Comparison of ENCODE assay signal across 8 cellular contexts in genomic region chr12:77324763-77325468, GRCh38.
DNase-seq lines count a peak whose midpoint lies in the region; ATAC-seq and TF ChIP-seq lines count a peak whose summit lies in the region.

No MANE protein-coding gene starts in this region.

- no peak for TF ChIP-seq EP300 in stomach (IDR thresholded peaks at IDR 0.05)

- TF ChIP-seq CTCF in GM12874 (IDR thresholded peaks at IDR 0.05; ENCODE audit: insufficient read depth, low read depth, low read length) (peak; percentile 54), epithelial cell of proximal tubule (conservative IDR thresholded peaks at IDR 0.05; ENCODE audit: low read depth, low read length) (peak; percentile 45), stomach (IDR thresholded peaks at IDR 0.05) (peak in 4 of 7 experiments; percentile 10 to 43 (median 25))

- 0 to 1% methylated on average over 35 to 41 of the region's 64 CpGs for WGBS in mesodermal cell (ENCODE audit: insufficient coverage in 2 of 2), 2 experiments
- 1% methylated on average over 34 to 64 of the region's 64 CpGs for WGBS in stomach, 5 donors

- TF ChIP-seq POLR2A in stomach (IDR thresholded peaks at IDR 0.05), result no peak

- H3K36me3 ChIP-seq in ACC112 (ENCODE audit: insufficient read depth, low read length), result no peaks in the 10 kb centered on the region
- no peaks in the 10 kb centered on the region for H3K36me3 ChIP-seq in mesodermal cell (ENCODE audit: control insufficient read depth, insufficient read depth, low read length)
- H3K36me3 ChIP-seq in stomach, result no peaks in the 10 kb centered on the region

- peak; percentile 56 for DNase-seq in NCI-H1092 treated with DMSO at 0.1 percent for 48 hours (lab: John Stamatoyannopoulos, UW)
- DNase-seq in T1000 (lab: John Stamatoyannopoulos, UW), result peak; percentile 24
- DNase-seq in epithelial cell of proximal tubule (ENCODE audit: low read depth), result no peak
- peak; percentile 79 for DNase-seq in stomach

- H3K4me1 ChIP-seq in ACC112 (ENCODE audit: control insufficient read depth, insufficient read depth, low read length, unreplicated experiment) (peaks cover 4% of the 10 kb centered on the region), mesodermal cell (ENCODE audit: control insufficient read depth, insufficient read depth, low read length, poor library complexity, severe bottlenecking) (no peaks in the 10 kb centered on the region), stomach (peaks cover 4 to 19% (median 18%) of the 10 kb centered on the region in 4 donors)

- peak; percentile 96 for ATAC-seq in HG02642 (IDR thresholded peaks at IDR 0.05; ENCODE audit: poor library complexity, unreplicated experiment)

- H3K4me3 ChIP-seq in ACC112 (ENCODE audit: low read depth, low read length) (peak overlapping the region; percentile 81), epithelial cell of proximal tubule (ENCODE audit: low read depth, low read length) (peak overlapping the region; percentile 52), mesodermal cell (ENCODE audit: extremely low read depth, insufficient read depth, low read length, poor library complexity, severe bottlenecking) (peak overlapping the region; percentile 43), stomach (peak overlapping the region; percentile 54 to 67 (median 58))

- H3K79me2 ChIP-seq in ACC112 (ENCODE audit: control insufficient read depth, insufficient read depth, low read length, unreplicated experiment), result no peaks in the 10 kb centered on the region

- intact Hi-C loops in stomach (cut with DNase I; ENCODE audit: low total_unique reads), result no loop called here

- H3K27me3 ChIP-seq in ACC112 (ENCODE audit: insufficient read depth, low read length), result peaks cover 7% of the 10 kb centered on the region
- peaks cover 0 to 33% (median 0%) of the 10 kb centered on the region in 3 donors for H3K27me3 ChIP-seq in stomach

- H3K9me3 ChIP-seq in mesodermal cell (ENCODE audit: control insufficient read depth, low read length), result no peaks in the 10 kb centered on the region
- no peaks in the 10 kb centered on the region for H3K9me3 ChIP-seq in stomach

- H3K27ac ChIP-seq in ACC112 (ENCODE audit: low read depth, low read length) (no peak overlapping the region), mesodermal cell (ENCODE audit: low read depth, low read length, severe bottlenecking) (no peak overlapping the region), stomach (peak overlapping the region in 3 of 5 donors; percentile 18 to 68 (median 65))

- H2AFZ ChIP-seq in ACC112 (ENCODE audit: low read length, unreplicated experiment), result peak overlapping the region; percentile 73

Comparison
In these comparisons a context has a peak if more than half of its experiments do, and no peak if none do; other contexts are left out.
1. H3K27ac ChIP-seq: peak in stomach (3 of 5); none in ACC112 (single experiment) and mesodermal cell (single experiment).
2. Peak in every context shown above with its lines, with median percentiles within 50 percentile points of each other: H3K4me3 ChIP-seq and CTCF ChIP-seq.